Comparison of ENCODE assay signal across 1 cellular context in the genomic region with DNA sequence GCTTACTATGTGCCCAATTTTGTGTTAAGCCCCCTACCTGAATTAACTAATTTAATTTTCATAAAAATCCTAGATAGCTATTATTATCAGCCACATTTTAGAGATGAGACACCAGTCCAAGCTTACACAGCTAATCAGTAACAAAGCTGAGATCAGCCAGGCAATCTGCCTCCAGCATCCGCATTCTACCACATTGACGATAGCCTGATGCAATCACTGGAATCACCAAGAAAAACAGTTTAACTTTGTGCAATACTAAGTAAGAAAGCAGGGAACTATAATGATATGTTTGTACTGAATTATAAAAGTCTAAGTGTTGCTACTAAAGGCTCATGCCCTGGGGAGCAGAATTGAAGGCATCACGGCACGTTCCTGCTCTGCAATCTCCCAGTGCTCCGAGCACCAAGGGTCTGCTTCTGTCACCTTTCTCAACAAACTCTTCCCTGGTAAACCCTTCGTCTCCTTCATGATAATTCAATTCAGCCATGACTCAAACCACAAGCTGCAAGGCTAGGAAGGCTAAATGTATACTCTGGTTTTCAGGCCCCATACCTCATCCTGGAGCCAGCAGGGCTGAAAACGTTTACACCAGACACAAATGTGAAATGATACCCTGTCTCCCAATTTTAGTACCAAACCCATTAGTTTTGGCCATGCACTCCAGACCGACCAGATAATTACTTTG.
TF ChIP-seq lines count a peak whose summit lies in the region.

No MANE protein-coding gene starts in this region.

TF ChIP-seq in HEK293T, 16 proteins besides CTCF, POLR2A, EP300 and RAD21 (continued from another document):
- TF ChIP-seq NFRKB (IDR thresholded peaks at IDR 0.05) = no peak
- no peak for TF ChIP-seq ELF4 (IDR thresholded peaks at IDR 0.05)
- TF ChIP-seq, protein P1, sequence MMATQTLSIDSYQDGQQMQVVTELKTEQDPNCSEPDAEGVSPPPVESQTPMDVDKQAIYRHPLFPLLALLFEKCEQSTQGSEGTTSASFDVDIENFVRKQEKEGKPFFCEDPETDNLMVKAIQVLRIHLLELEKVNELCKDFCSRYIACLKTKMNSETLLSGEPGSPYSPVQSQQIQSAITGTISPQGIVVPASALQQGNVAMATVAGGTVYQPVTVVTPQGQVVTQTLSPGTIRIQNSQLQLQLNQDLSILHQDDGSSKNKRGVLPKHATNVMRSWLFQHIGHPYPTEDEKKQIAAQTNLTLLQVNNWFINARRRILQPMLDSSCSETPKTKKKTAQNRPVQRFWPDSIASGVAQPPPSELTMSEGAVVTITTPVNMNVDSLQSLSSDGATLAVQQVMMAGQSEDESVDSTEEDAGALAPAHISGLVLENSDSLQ (IDR thresholded peaks at IDR 0.05) = no peak
- TF ChIP-seq BHLHE40 (IDR thresholded peaks at IDR 0.05; ENCODE audit: borderline replicate concordance) = no peak
